In genomic region chr6:152094992-152095592, GRCh38 we compare ENCODE assay signal across 8 cellular contexts.
DNase-seq lines count a peak whose midpoint lies in the region; ATAC-seq, FAIRE-seq and TF ChIP-seq lines count a peak whose summit lies in the region.

No MANE protein-coding gene starts in this region.

- TF ChIP-seq CTCF in PC-3 (conservative IDR thresholded peaks at IDR 0.05; ENCODE audit: low read depth, low read length) (no peak), endothelial cell of umbilical vein (IDR thresholded peaks at IDR 0.05; ENCODE audit: extremely low read depth in 1 of 2, insufficient read depth in 1 of 2, low read depth in 1 of 2, low read length in 2 of 2) (no peak), spleen (IDR thresholded peaks at IDR 0.05 in 8 of 11, conservative IDR thresholded peaks at IDR 0.05 in 3 of 11) (no peak)

- no peak overlapping the region for H3K27ac Mint-ChIP-seq in natural killer cell treated with Interleukin-12 subunit alpha and Interleukin-12 subunit beta and Interleukin-15 and Interleukin-18, amount 100 ng/mL, for 72 hours

- dilution Hi-C loops in endothelial cell of umbilical vein (cut with MboI; ENCODE audit: extremely low pct_ligation_motif_present, low sequenced_read_pairs), result no loop called here

- no peaks in the 10 kb centered on the region for H3F3A ChIP-seq in PC-3 (ENCODE audit: low read length, unreplicated experiment)

- H3K9me3 ChIP-seq in PC-3 (ENCODE audit: low read length) (no peaks in the 10 kb centered on the region), endothelial cell of umbilical vein (replicated peaks; ENCODE audit: control insufficient read depth, insufficient read depth, low read length) (no peaks in the 10 kb centered on the region), spleen (no peaks in the 10 kb centered on the region)

- no peaks in the 10 kb centered on the region for H3K9me1 ChIP-seq in endothelial cell of umbilical vein (replicated peaks; ENCODE audit: control insufficient read depth, extremely low read depth, insufficient read depth, low read length)

- H3K36me3 Mint-ChIP-seq in natural killer cell treated with Interleukin-12 subunit alpha and Interleukin-12 subunit beta and Interleukin-15 and Interleukin-18, amount 100 ng/mL, for 72 hours, result no peaks in the 10 kb centered on the region

- H2AFZ ChIP-seq in PC-3 (ENCODE audit: low read length) (no peak overlapping the region), endothelial cell of umbilical vein (ENCODE audit: low read depth, low read length) (no peak overlapping the region)

- 70 to 82% (median 75%) methylated on average over 3 of the region's 3 CpGs for WGBS in spleen, 5 donors

- intact Hi-C loops in PC-3 (cut with micrococcal nuclease), result loop anchor here (5.0 kb wide), 1 partner anchor 107 kb away; no protein-coding TSS in a partner anchor
- intact Hi-C loops in endothelial cell of umbilical vein (cut with micrococcal nuclease), result loop anchor here (1.0 to 5.0 kb wide), 4 partner anchors 17 to 643 kb away; partner anchors contain the start of gene RMND1
- intact Hi-C loops in spleen (cut with DNase I; ENCODE audit: low total_unique reads), result no loop called here

- FAIRE-seq in endothelial cell of umbilical vein (lab: Jason Lieb, UNC), result peak; percentile 98

- H3K9me3 Mint-ChIP-seq in natural killer cell treated with Interleukin-12 subunit alpha and Interleukin-12 subunit beta and Interleukin-15 and Interleukin-18, amount 100 ng/mL, for 72 hours, result no peaks in the 10 kb centered on the region

- H3K9ac ChIP-seq in PC-3 (ENCODE audit: low read length) (no peak overlapping the region), endothelial cell of umbilical vein (replicated peaks; ENCODE audit: extremely low read depth, insufficient read depth, low read length) (no peak overlapping the region)

- POLR2A ChIA-PET in PC-3 (lab: Charles Lee; ENCODE audit: unreplicated experiment), result interaction anchor here (0.6 kb wide), 1 partner anchor 15 kb away, joined by 16 read pairs; no protein-coding TSS in a partner anchor
- POLR2A ChIA-PET in endothelial cell of umbilical vein (lab: Charles Lee), result no interaction called here

- H3K79me2 ChIP-seq in PC-3 (ENCODE audit: low read length) (no peaks in the 10 kb centered on the region), endothelial cell of umbilical vein (ENCODE audit: control insufficient read depth, insufficient read depth, low read length) (no peaks in the 10 kb centered on the region)

- CTCF ChIA-PET in PC-3 (lab: Charles Lee) (interaction anchor here (0.5 kb wide), 1 partner anchor 22 kb away, joined by 3 read pairs; no protein-coding TSS in a partner anchor), endothelial cell of umbilical vein (lab: Charles Lee) (interaction anchor here (0.9 to 2.1 kb wide), 3 partner anchors 15 to 330 kb away, joined by 4 to 10 read pairs (median 6); no protein-coding TSS in a partner anchor)

- H4K20me1 ChIP-seq in PC-3 (ENCODE audit: low read length), result no peaks in the 10 kb centered on the region
- H4K20me1 ChIP-seq in endothelial cell of umbilical vein (replicated peaks; ENCODE audit: control insufficient read depth, extremely low read depth, insufficient read depth, low read length), result no peaks in the 10 kb centered on the region

- peaks cover 2 to 11% of the 10 kb centered on the region in 2 donors for H3K4me1 Mint-ChIP-seq in natural killer cell treated with Interleukin-12 subunit alpha and Interleukin-12 subunit beta and Interleukin-15 and Interleukin-18, amount 100 ng/mL, for 72 hours (ENCODE audit: low read depth in 2 of 2)

- ATAC-seq in GM19351 (IDR thresholded peaks at IDR 0.05; ENCODE audit: unreplicated experiment), result peak; percentile 58
- peak; percentile 81 for ATAC-seq in PC-3
- ATAC-seq in natural killer cell treated with Interleukin-12 subunit alpha and Interleukin-12 subunit beta and Interleukin-15 and Interleukin-18, amount 100 ng/mL, for 72 hours, result peak; percentile 79 to 89
- no peak for ATAC-seq in HG02623 (IDR thresholded peaks at IDR 0.05; ENCODE audit: unreplicated experiment)
- ATAC-seq in HG02610 (IDR thresholded peaks at IDR 0.05; ENCODE audit: unreplicated experiment), result no peak

- peak overlapping the region; percentile 58 for H3K27ac ChIP-seq in PC-3 (ENCODE audit: low read length)
- H3K27ac ChIP-seq in endothelial cell of umbilical vein (ENCODE audit: insufficient read depth, low read depth, low read length), result peak overlapping the region; percentile 74
- H3K27ac ChIP-seq in spleen, result peak overlapping the region in 2 of 8 donors; percentile 36 to 54

- BruUV-seq in PC-3 (replicated peaks; lab: Mats Ljungman, UMichigan) (no TSS peak), endothelial cell of umbilical vein (replicated peaks; lab: Mats Ljungman, UMichigan) (no TSS peak)

- H3K9me2 ChIP-seq in PC-3 (replicated peaks; ENCODE audit: low read length), result no peaks in the 10 kb centered on the region

- H3K27me3 Mint-ChIP-seq in natural killer cell treated with Interleukin-12 subunit alpha and Interleukin-12 subunit beta and Interleukin-15 and Interleukin-18, amount 100 ng/mL, for 72 hours, result peaks cover 6 to 7% of the 10 kb centered on the region in 2 donors

- H3K36me3 ChIP-seq in PC-3 (ENCODE audit: low read depth, low read length) (no peaks in the 10 kb centered on the region), endothelial cell of umbilical vein (ENCODE audit: control insufficient read depth in 2 of 2, extremely low read depth in 1 of 2, insufficient read depth in 2 of 2, low read length in 2 of 2) (no peaks in the 10 kb centered on the region), spleen (no peaks in the 10 kb centered on the region)

- H3K4me2 ChIP-seq in PC-3 (ENCODE audit: low read length) (peak overlapping the region; percentile 5; the same call in 1 of the 2 replicates), endothelial cell of umbilical vein (ENCODE audit: insufficient read depth, low read length) (no peak overlapping the region)

- no peaks in the 10 kb centered on the region for H3K27me3 ChIP-seq in PC-3 (ENCODE audit: low read length)
- H3K27me3 ChIP-seq in endothelial cell of umbilical vein (ENCODE audit: control insufficient read depth in 2 of 2, insufficient read depth in 2 of 2, low read length in 2 of 2), result no peaks in the 10 kb centered on the region
- no peaks in the 10 kb centered on the region for H3K27me3 ChIP-seq in spleen (replicated peaks in 1 of 7)

- DNase-seq in PC-3 (peak; percentile 94), endothelial cell of umbilical vein (ENCODE audit: low read depth, low spot score) (peak; percentile 97), spleen (no peak)
- DNase-seq in natural killer cell treated with Interleukin-12 subunit alpha and Interleukin-12 subunit beta and Interleukin-15 and Interleukin-18, amount 100 ng/mL, for 72 hours (ENCODE audit: low spot score), result no peak
- DNase-seq in activated CD4-positive, alpha-beta T cell treated with anti-CD3 and anti-CD28 coated beads, Interleukin-2, amount 50 U/mL, for 1 hour, result no peak

- TF ChIP-seq POLR2A in endothelial cell of umbilical vein (IDR thresholded peaks at IDR 0.05; ENCODE audit: low read depth, low read length) (no peak), spleen (IDR thresholded peaks at IDR 0.05) (no peak)

- H3K4me3 ChIP-seq in PC-3 (ENCODE audit: low read length) (no peak overlapping the region), endothelial cell of umbilical vein (replicated peaks in 1 of 3; ENCODE audit: insufficient read depth in 1 of 3, low read depth in 1 of 3, low read length in 3 of 3) (no peak overlapping the region), spleen (no peak overlapping the region)

- H3K4me3 Mint-ChIP-seq in natural killer cell treated with Interleukin-12 subunit alpha and Interleukin-12 subunit beta and Interleukin-15 and Interleukin-18, amount 100 ng/mL, for 72 hours, result no peak overlapping the region

- H3K4me1 ChIP-seq in PC-3 (ENCODE audit: insufficient read depth, low read length) (peaks cover 66% of the 10 kb centered on the region), endothelial cell of umbilical vein (ENCODE audit: control insufficient read depth, extremely low read depth, insufficient read depth, low read length) (peaks cover 42% of the 10 kb centered on the region), spleen (peaks cover 5 to 11% (median 8%) of the 10 kb centered on the region in 6 donors)

TF ChIP-seq in endothelial cell of umbilical vein, 7 proteins besides CTCF, POLR2A, EP300 and RAD21:
- TF ChIP-seq MAX (IDR thresholded peaks at IDR 0.05; ENCODE audit: insufficient read depth, insufficient read length) (no peak), MYC (IDR thresholded peaks at IDR 0.05; ENCODE audit: low read depth, low read length) (peak; percentile 60), POLR2AphosphoS5 (IDR thresholded peaks at IDR 0.05; ENCODE audit: insufficient read depth, low read depth, low read length) (peak; percentile 93), GATA2 (IDR thresholded peaks at IDR 0.05; ENCODE audit: insufficient read depth, insufficient read length, low read depth, low read length) (peak; percentile 79), FOS (IDR thresholded peaks at IDR 0.05; ENCODE audit: borderline replicate concordance, insufficient read depth, low read length) (peak; percentile 100), JUN (IDR thresholded peaks at IDR 0.05; ENCODE audit: borderline replicate concordance, insufficient read depth, insufficient read length, low read depth) (peak; percentile 98), EZH2 (IDR thresholded peaks at IDR 0.05; ENCODE audit: borderline replicate concordance, low read depth, low read length, severe bottlenecking) (no peak)

Comparison
In these comparisons a context has a peak if more than half of its experiments do, and no peak if none do; other contexts are left out.
1. ATAC-seq: peak in GM19351 (single experiment), PC-3 (single experiment) and natural killer cell treated with Interleukin-12 subunit alpha and Interleukin-12 subunit beta and Interleukin-15 and Interleukin-18, amount 100 ng/mL, for 72 hours (2 of 2); none in HG02623 (single experiment) and HG02610 (single experiment).
2. DNase-seq: peak in PC-3 (single experiment) and endothelial cell of umbilical vein (single experiment); none in natural killer cell treated with Interleukin-12 subunit alpha and Interleukin-12 subunit beta and Interleukin-15 and Interleukin-18, amount 100 ng/mL, for 72 hours (single experiment), spleen (single experiment) and activated CD4-positive, alpha-beta T cell treated with anti-CD3 and anti-CD28 coated beads, Interleukin-2, amount 50 U/mL, for 1 hour (single experiment).